1 cellular context compared by ENCODE assay signal in genomic region chr10:70692043-70692603, GRCh38.
A peak's percentile ranks its signal among the peaks of the same experiment; 100 is the strongest.
TF ChIP-seq lines count a peak whose summit lies in the region.

No MANE protein-coding gene starts in this region.

TF ChIP-seq in K562, 482 proteins besides CTCF, POLR2A, EP300 and RAD21 (continued from another document):
- TF ChIP-seq PPARD (CRISPR knock-in tag; IDR thresholded peaks at IDR 0.05) (no peak), POLR2B (IDR thresholded peaks at IDR 0.05; ENCODE audit: low read depth, partially characterized antibody) (no peak), TOE1 (IDR thresholded peaks at IDR 0.05; ENCODE audit: borderline replicate concordance) (no peak), TOE1 (CRISPR knock-in tag; IDR thresholded peaks at IDR 0.05; ENCODE audit: borderline replicate concordance, low read depth) (0 out of 2 replicates have a peak, but pooled peaks have one; percentile 50), ARID1B (IDR thresholded peaks at IDR 0.05) (peak; percentile 40), CBFA2T3 (IDR thresholded peaks at IDR 0.05) (peak; percentile 39; the same call in 1 of the 2 replicates), RBBP5 (IDR thresholded peaks at IDR 0.05; ENCODE audit: borderline replicate concordance, insufficient read depth, low read length, poor library complexity, severe bottlenecking) (peak; percentile 33), ZKSCAN1 (IDR thresholded peaks at IDR 0.05; ENCODE audit: low read depth, low read length) (0 out of 2 replicates have a peak, but pooled peaks have one; percentile 66), TCF3 (CRISPR knock-in tag; IDR thresholded peaks at IDR 0.05) (peak; percentile 71), FOXM1 (IDR thresholded peaks at IDR 0.05; ENCODE audit: low read depth) (no peak), FOXM1 (CRISPR knock-in tag; IDR thresholded peaks at IDR 0.05; ENCODE audit: low read depth) (no peak)
